In the genomic region with DNA sequence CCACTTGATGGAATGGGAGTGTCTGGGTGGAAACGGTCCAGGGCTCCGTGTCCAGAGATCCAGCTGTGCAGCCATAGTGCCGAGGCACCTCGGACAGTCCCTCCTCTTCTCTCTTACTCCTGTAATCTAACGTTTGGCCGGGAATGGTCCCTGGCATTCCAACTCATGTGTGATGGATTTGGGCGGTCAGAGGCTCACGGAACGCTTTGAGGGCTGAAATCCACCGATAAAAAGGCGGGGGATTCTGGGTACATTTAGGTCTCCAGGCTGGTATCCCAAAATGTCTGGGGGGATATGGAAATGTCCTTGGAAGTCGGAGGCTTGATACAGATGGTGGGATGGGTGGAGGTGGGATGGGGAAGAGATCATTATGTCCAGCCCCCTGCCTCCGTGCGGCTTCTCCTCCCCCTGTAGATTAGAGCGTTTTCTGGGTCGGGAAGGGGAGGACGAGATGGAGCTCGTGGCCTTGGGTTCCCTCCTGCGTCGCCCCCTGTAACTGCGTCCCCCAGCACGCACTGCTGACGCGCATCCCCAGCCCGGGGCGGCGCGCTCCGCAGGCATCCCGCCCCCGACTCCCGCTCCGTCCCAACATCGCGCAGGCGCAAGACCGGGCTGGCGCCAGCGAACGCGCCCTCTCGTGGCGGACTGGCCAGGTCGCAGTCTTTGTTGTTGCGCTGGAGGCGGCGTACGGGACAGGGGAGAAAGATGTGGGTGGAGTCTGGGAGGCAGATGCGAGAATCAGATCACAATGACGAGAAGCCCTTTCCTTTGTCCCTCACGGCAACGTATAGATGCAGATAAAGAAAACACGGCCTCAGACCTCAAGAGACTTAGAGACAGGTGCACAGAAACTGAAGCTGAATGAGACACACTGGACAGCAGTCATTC, we compare ENCODE assay signal across 8 cellular contexts. TPM values are rescaled to one million over a fixed set of nuclear protein-coding genes. Genes with fewer than 3 reads are reported as not detected.
A peak's percentile ranks its signal among the peaks of the same experiment; 100 is the strongest.
DNase-seq lines count a peak whose midpoint lies in the region; ATAC-seq and TF ChIP-seq lines count a peak whose summit lies in the region.

No MANE protein-coding gene starts in this region.

- H3K4me1 Mint-ChIP-seq in type B pancreatic cell (ENCODE audit: unreplicated experiment) = peaks cover 11% of the 10 kb centered on the region

- H3K4me2 ChIP-seq in SU-DHL-6 (ENCODE audit: low read depth, low read length, poor library complexity, severe bottlenecking) = peak overlapping the region; percentile 66

- H3K9me3 ChIP-seq in SU-DHL-6 (ENCODE audit: insufficient read depth, low read length) (no peaks in the 10 kb centered on the region), heart right ventricle (no peaks in the 10 kb centered on the region)

- ATAC-seq in HG02642 (IDR thresholded peaks at IDR 0.05; ENCODE audit: poor library complexity, unreplicated experiment) (peak; percentile 88), heart right ventricle (peak; percentile 77 to 93 (median 88))

- H3K9ac ChIP-seq in SU-DHL-6 (ENCODE audit: low read length) = peak overlapping the region; percentile 57

- H3K27ac ChIP-seq in SU-DHL-6 (ENCODE audit: low read depth, low read length) = no peak overlapping the region
- H3K27ac ChIP-seq in heart right ventricle = peak overlapping the region in 9 of 10 donors; percentile 40 to 80 (median 73)

- peak overlapping the region; percentile 86 for H2AFZ ChIP-seq in SU-DHL-6 (ENCODE audit: low read depth, low read length, severe bottlenecking)

- intact Hi-C loops in heart right ventricle (cut with DNase I) = loop anchor here in 8 of 10 donors (1.0 to 10.0 kb wide), 7 partner anchors 21 to 134 kb away; a partner anchor contains a TSS
- intact Hi-C loops in posterior cingulate gyrus (cut with DNase I) = loop anchor here (1.0 to 2.0 kb wide), 3 partner anchors 10 to 66 kb away; a partner anchor contains a TSS

- peak; percentile 95 for DNase-seq in GM12865 (ENCODE audit: low read depth)
- peak; percentile 21 for DNase-seq in NCI-H1417 treated with DMSO at 0.1 percent for 48 hours (lab: John Stamatoyannopoulos, UW)
- peak; percentile 93 for DNase-seq in activated naive CD8-positive, alpha-beta T cell treated with anti-CD3 and anti-CD28 coated beads, Interleukin-2, amount 50 U/mL, for 16 hours (ENCODE audit: low read depth, low spot score)
- DNase-seq in heart right ventricle = peak; percentile 93 to 94
- DNase-seq in posterior cingulate gyrus = peak; percentile 88 to 99 (median 92)
- DNase-seq in type B pancreatic cell (ENCODE audit: extremely low spot score, unreplicated experiment) = peak; percentile 98

- no peaks in the 10 kb centered on the region for H3K36me3 Mint-ChIP-seq in type B pancreatic cell

- H3K9me3 Mint-ChIP-seq in type B pancreatic cell = no peaks in the 10 kb centered on the region

- peak overlapping the region; percentile 93 for H3K4me3 Mint-ChIP-seq in type B pancreatic cell

- H3K4me3 ChIP-seq in GM12865 (ENCODE audit: low read depth, low read length) = peak overlapping the region; percentile 65
- peak overlapping the region; percentile 47 for H3K4me3 ChIP-seq in SU-DHL-6 (ENCODE audit: insufficient read depth, low read length, poor library complexity, severe bottlenecking)
- H3K4me3 ChIP-seq in heart right ventricle = peak overlapping the region; percentile 45 to 64 (median 56)

- H4K20me1 ChIP-seq in SU-DHL-6 (ENCODE audit: low read depth, low read length) = no peaks in the 10 kb centered on the region

- H3K36me3 ChIP-seq in SU-DHL-6 (ENCODE audit: low read length) (no peaks in the 10 kb centered on the region), heart right ventricle (no peaks in the 10 kb centered on the region)

- TF ChIP-seq CTCF in GM12865 (IDR thresholded peaks at IDR 0.05; ENCODE audit: insufficient read depth, low read depth, low read length, missing control alignments) = peak; percentile 97
- TF ChIP-seq CTCF in SU-DHL-6 (IDR thresholded peaks at IDR 0.05; ENCODE audit: insufficient read depth, low read length, poor library complexity, severe bottlenecking) = peak; percentile 84
- peak; percentile 88 to 98 (median 94) for TF ChIP-seq CTCF in heart right ventricle (IDR thresholded peaks at IDR 0.05)
- TF ChIP-seq CTCF in type B pancreatic cell (conservative IDR thresholded peaks at IDR 0.05) = peak; percentile 97

- H3K27ac Mint-ChIP-seq in type B pancreatic cell = peak overlapping the region; percentile 76

- no peaks in the 10 kb centered on the region for H3K79me2 ChIP-seq in SU-DHL-6 (ENCODE audit: insufficient read depth, low read length)

- H3K27me3 ChIP-seq in SU-DHL-6 (ENCODE audit: low read length) (no peaks in the 10 kb centered on the region), heart right ventricle (no peaks in the 10 kb centered on the region)

- H3F3A ChIP-seq in SU-DHL-6 (ENCODE audit: insufficient read depth) = no peaks in the 10 kb centered on the region

- H3K27me3 Mint-ChIP-seq in type B pancreatic cell = peaks cover 10% of the 10 kb centered on the region

- WGBS in heart right ventricle, 2 donors = 1% methylated on average over 52 to 53 of the region's 53 CpGs

- no peaks in the 10 kb centered on the region for H3K9me2 ChIP-seq in SU-DHL-6 (replicated peaks; ENCODE audit: insufficient read depth, low read length)

- H3K4me1 ChIP-seq in heart right ventricle = peaks cover 0 to 43% (median 16%) of the 10 kb centered on the region in 9 donors

RNA-seq across cellular contexts. Expression of a gene that starts 4.5 kb away (rescaled TPM):
- total RNA-seq in heart right ventricle (100 to 1,000 TPM; 136 to 204 (median 158) TPM), type B pancreatic cell (ENCODE audit: low replicate concordance) (0.72 TPM in 1 of 2 replicates, not detected in the other)
- 100 to 1,000 TPM; 137 to 314 TPM for polyA plus RNA-seq in heart right ventricle

RNA-seq across cellular contexts. Expression of a gene that starts 10.8 kb away (rescaled TPM):
- total RNA-seq in heart right ventricle = 10 to 100 TPM; 17.3 to 45.4 (median 26.9) TPM
- polyA plus RNA-seq in heart right ventricle = 10 to 100 TPM; 22.4 to 42.7 TPM
- 45.6 and 51.5 TPM in 2 replicates for total RNA-seq in type B pancreatic cell (ENCODE audit: low replicate concordance)

RNA-seq across cellular contexts. Expression of a gene that starts 31.3 kb away (rescaled TPM):
- 1 to 10 TPM; 1.5 to 3.8 (median 1.9) TPM for total RNA-seq in heart right ventricle
- 1 to 10 TPM; 1.9 to 3.8 TPM for polyA plus RNA-seq in heart right ventricle
- total RNA-seq in type B pancreatic cell (ENCODE audit: low replicate concordance) = 2.2 and 14.1 TPM in 2 replicates

RNA-seq across cellular contexts. Expression of a gene that starts 40.2 kb away (rescaled TPM):
- 100 to 1,000 TPM in 1 of 10 donors, 10 to 100 TPM in 9; 31.7 to 455 (median 45.9) TPM for total RNA-seq in heart right ventricle
- 10 to 100 TPM; 30.2 to 81.5 TPM for polyA plus RNA-seq in heart right ventricle
- total RNA-seq in type B pancreatic cell (ENCODE audit: low replicate concordance) = 31.0 and 201 TPM in 2 replicates

Comparison
In these comparisons a context has a peak if more than half of its experiments do, and no peak if none do; other contexts are left out.
1. DNase-seq: peak in every context shown above with its lines; median percentile 98 in type B pancreatic cell; 95 in GM12865; 94 in heart right ventricle; 93 in activated naive CD8-positive, alpha-beta T cell treated with anti-CD3 and anti-CD28 coated beads, Interleukin-2, amount 50 U/mL, for 16 hours; 92 in posterior cingulate gyrus; 21 in NCI-H1417 treated with DMSO at 0.1 percent for 48 hours.
2. RNA of a gene that starts 4.5 kb away (total RNA-seq): 136 to 204 TPM in heart right ventricle; 0.72 TPM in type B pancreatic cell; every median in the first group is over 10 times any median in the second.
3. Peak in every context shown above with its lines, with median percentiles within 50 percentile points of each other: H3K4me3 ChIP-seq and CTCF ChIP-seq.